In the genomic region with DNA sequence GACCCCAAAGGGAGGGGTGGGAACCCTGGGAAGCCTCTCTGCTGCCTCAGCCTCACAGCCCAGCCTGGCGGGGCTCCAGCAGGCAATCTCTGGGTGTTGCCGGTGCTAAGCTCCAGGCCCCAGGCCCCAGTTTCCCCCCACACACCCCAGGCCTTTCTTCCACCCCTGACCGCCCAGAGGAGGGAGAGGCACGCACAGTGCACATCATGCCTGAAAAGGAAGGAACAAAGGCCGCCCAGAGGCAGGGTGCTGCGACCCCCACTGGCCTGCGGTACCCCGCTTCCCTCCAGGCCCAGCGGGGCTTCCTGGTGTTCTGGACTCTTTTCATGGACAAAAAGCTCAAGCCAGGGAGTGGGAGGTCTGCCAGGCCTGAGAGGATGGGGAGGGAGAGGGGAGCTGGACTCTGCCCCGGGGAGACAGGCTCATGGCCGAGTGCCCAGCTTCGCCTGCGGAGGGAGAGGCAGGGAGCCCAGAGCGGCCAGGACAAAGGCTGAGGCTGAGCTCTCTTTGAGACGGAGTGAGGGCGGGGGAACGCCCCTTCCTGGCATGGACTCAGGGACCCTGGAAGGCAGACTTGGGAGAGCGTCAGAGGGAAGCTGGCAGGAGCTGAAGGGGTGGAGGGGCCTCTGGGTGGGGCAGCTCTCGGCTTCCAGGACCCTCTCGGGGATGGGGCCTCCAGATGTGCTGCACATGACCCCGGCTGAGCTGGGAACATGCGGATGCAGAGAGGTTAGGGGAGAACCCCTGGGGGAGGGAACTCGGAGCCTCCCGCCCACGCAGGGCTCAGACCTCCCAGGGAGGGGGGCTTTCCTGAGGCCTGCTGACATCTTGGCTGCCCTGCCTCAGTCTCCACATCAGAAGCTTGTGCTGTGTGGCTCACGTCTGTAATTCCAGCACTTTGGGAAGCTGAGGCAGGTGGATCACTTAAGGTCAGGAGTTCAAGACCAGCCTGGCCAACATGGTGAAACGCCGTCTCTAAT, we compare ENCODE assay signal across 1 cellular context.
TF ChIP-seq lines count a peak whose summit lies in the region.

No MANE protein-coding gene starts in this region.

TF ChIP-seq in HepG2, 621 proteins besides CTCF, POLR2A, EP300 and RAD21 (continued from another document and continues in another):
- TF ChIP-seq, protein P1, sequence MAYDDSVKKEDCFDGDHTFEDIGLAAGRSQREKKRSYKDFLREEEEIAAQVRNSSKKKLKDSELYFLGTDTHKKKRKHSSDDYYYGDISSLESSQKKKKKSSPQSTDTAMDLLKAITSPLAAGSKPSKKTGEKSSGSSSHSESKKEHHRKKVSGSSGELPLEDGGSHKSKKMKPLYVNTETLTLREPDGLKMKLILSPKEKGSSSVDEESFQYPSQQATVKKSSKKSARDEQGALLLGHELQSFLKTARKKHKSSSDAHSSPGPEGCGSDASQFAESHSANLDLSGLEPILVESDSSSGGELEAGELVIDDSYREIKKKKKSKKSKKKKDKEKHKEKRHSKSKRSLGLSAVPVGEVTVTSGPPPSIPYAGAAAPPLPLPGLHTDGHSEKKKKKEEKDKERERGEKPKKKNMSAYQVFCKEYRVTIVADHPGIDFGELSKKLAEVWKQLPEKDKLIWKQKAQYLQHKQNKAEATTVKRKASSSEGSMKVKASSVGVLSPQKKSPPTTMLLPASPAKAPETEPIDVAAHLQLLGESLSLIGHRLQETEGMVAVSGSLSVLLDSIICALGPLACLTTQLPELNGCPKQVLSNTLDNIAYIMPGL (CRISPR knock-in tag; IDR thresholded peaks at IDR 0.05; ENCODE audit: borderline replicate concordance in 1 of 2, low read depth in 1 of 2), result peak; percentile 47 to 70; a peak in 2 of 4 replicates
- TF ChIP-seq, protein P2, sequence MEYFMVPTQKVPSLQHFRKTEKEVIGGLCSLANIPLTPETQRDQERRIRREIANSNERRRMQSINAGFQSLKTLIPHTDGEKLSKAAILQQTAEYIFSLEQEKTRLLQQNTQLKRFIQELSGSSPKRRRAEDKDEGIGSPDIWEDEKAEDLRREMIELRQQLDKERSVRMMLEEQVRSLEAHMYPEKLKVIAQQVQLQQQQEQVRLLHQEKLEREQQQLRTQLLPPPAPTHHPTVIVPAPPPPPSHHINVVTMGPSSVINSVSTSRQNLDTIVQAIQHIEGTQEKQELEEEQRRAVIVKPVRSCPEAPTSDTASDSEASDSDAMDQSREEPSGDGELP (IDR thresholded peaks at IDR 0.05; ENCODE audit: borderline replicate concordance, low read depth), result no peak
- TF ChIP-seq ZMYM3 (CRISPR knock-in tag; IDR thresholded peaks at IDR 0.05) (0 out of 2 replicates have a peak, but pooled peaks have one; percentile 62), ZFP82 (CRISPR knock-in tag; IDR thresholded peaks at IDR 0.05; ENCODE audit: borderline replicate concordance) (no peak), SRY (CRISPR knock-in tag; IDR thresholded peaks at IDR 0.05) (0 out of 2 replicates have a peak, but pooled peaks have one; percentile 3), PITX1 (CRISPR knock-in tag; IDR thresholded peaks at IDR 0.05) (peak; percentile 59; the same call in 1 of the 2 replicates), ZNF530 (CRISPR knock-in tag; IDR thresholded peaks at IDR 0.05; ENCODE audit: low read depth) (no peak), MEF2D (CRISPR knock-in tag; IDR thresholded peaks at IDR 0.05) (no peak), ERF (CRISPR knock-in tag; IDR thresholded peaks at IDR 0.05) (peak; percentile 55), ARHGAP35 (CRISPR knock-in tag; IDR thresholded peaks at IDR 0.05; ENCODE audit: borderline replicate concordance) (no peak), NBN (conservative IDR thresholded peaks at IDR 0.05) (no peak), CCAR2 (optimal IDR thresholded peaks at IDR 0.05; ENCODE audit: low read depth, low read length) (no peak), GTF3A (CRISPR knock-in tag; conservative IDR thresholded peaks at IDR 0.05) (no peak), ZSCAN29 (CRISPR knock-in tag; conservative IDR thresholded peaks at IDR 0.05) (no peak), ARNT2 (CRISPR knock-in tag; IDR thresholded peaks at IDR 0.05; ENCODE audit: low read depth) (peak; percentile 28; the same call in 1 of the 2 replicates), ZNF317 (CRISPR knock-in tag; IDR thresholded peaks at IDR 0.05) (peak; percentile 83), ZNF44 (CRISPR knock-in tag; IDR thresholded peaks at IDR 0.05) (no peak), REPIN1 (CRISPR knock-in tag; IDR thresholded peaks at IDR 0.05; ENCODE audit: borderline replicate concordance, low read depth) (0 out of 2 replicates have a peak, but pooled peaks have one; percentile 67), ZNF550 (CRISPR knock-in tag; IDR thresholded peaks at IDR 0.05; ENCODE audit: borderline replicate concordance) (no peak), NAIF1 (CRISPR knock-in tag; IDR thresholded peaks at IDR 0.05; ENCODE audit: borderline replicate concordance) (no peak), PCBP1 (IDR thresholded peaks at IDR 0.05; ENCODE audit: borderline replicate concordance, low read depth, low read length) (peak; percentile 72), AGO2 (optimal IDR thresholded peaks at IDR 0.05; ENCODE audit: low read depth, low read length) (peak; percentile 14), KLF12 (CRISPR knock-in tag; IDR thresholded peaks at IDR 0.05; ENCODE audit: borderline replicate concordance) (peak; percentile 36; the same call in 1 of the 2 replicates), ZFP62 (CRISPR knock-in tag; IDR thresholded peaks at IDR 0.05) (no peak), ZNF484 (CRISPR knock-in tag; IDR thresholded peaks at IDR 0.05; ENCODE audit: borderline replicate concordance, low read depth) (no peak), KDM3A (CRISPR knock-in tag; IDR thresholded peaks at IDR 0.05; ENCODE audit: low read depth) (no peak; the same call in 1 of the 2 replicates), ZNF253 (CRISPR knock-in tag; IDR thresholded peaks at IDR 0.05; ENCODE audit: borderline replicate concordance) (no peak), ELF1 (CRISPR knock-in tag; IDR thresholded peaks at IDR 0.05) (no peak; the same call in 1 of the 2 replicates), TOE1 (CRISPR knock-in tag; IDR thresholded peaks at IDR 0.05) (no peak), KLF16 (CRISPR knock-in tag; IDR thresholded peaks at IDR 0.05) (no peak), HMGA1 (CRISPR knock-in tag; conservative IDR thresholded peaks at IDR 0.05) (no peak), JUN (CRISPR knock-in tag; IDR thresholded peaks at IDR 0.05) (no peak), TCF7 (IDR thresholded peaks at IDR 0.05; ENCODE audit: low read depth) (no peak), ZNF256 (CRISPR knock-in tag; conservative IDR thresholded peaks at IDR 0.05) (no peak; the same call in 1 of the 2 replicates), ARID2 (CRISPR knock-in tag; IDR thresholded peaks at IDR 0.05; ENCODE audit: borderline replicate concordance) (peak; percentile 62; the same call in 1 of the 2 replicates), AKAP8 (CRISPR knock-in tag; IDR thresholded peaks at IDR 0.05) (peak; percentile 82), ZNF564 (CRISPR knock-in tag; IDR thresholded peaks at IDR 0.05) (no peak)
- TF ChIP-seq, protein P3, sequence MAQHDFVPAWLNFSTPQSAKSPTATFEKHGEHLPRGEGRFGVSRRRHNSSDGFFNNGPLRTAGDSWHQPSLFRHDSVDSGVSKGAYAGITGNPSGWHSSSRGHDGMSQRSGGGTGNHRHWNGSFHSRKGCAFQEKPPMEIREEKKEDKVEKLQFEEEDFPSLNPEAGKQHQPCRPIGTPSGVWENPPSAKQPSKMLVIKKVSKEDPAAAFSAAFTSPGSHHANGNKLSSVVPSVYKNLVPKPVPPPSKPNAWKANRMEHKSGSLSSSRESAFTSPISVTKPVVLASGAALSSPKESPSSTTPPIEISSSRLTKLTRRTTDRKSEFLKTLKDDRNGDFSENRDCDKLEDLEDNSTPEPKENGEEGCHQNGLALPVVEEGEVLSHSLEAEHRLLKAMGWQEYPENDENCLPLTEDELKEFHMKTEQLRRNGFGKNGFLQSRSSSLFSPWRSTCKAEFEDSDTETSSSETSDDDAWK (CRISPR knock-in tag; IDR thresholded peaks at IDR 0.05), result no peak
- TF ChIP-seq, protein P4, sequence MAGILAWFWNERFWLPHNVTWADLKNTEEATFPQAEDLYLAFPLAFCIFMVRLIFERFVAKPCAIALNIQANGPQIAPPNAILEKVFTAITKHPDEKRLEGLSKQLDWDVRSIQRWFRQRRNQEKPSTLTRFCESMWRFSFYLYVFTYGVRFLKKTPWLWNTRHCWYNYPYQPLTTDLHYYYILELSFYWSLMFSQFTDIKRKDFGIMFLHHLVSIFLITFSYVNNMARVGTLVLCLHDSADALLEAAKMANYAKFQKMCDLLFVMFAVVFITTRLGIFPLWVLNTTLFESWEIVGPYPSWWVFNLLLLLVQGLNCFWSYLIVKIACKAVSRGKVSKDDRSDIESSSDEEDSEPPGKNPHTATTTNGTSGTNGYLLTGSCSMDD (CRISPR knock-in tag; IDR thresholded peaks at IDR 0.05), result no peak
- TF ChIP-seq, protein P5, sequence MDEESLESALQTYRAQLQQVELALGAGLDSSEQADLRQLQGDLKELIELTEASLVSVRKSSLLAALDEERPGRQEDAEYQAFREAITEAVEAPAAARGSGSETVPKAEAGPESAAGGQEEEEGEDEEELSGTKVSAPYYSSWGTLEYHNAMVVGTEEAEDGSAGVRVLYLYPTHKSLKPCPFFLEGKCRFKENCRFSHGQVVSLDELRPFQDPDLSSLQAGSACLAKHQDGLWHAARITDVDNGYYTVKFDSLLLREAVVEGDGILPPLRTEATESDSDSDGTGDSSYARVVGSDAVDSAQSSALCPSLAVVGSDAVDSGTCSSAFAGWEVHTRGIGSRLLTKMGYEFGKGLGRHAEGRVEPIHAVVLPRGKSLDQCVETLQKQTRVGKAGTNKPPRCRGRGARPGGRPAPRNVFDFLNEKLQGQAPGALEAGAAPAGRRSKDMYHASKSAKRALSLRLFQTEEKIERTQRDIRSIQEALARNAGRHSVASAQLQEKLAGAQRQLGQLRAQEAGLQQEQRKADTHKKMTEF (CRISPR knock-in tag; IDR thresholded peaks at IDR 0.05), result 0 out of 2 replicates have a peak, but pooled peaks have one; percentile 56
- TF ChIP-seq, protein P6, sequence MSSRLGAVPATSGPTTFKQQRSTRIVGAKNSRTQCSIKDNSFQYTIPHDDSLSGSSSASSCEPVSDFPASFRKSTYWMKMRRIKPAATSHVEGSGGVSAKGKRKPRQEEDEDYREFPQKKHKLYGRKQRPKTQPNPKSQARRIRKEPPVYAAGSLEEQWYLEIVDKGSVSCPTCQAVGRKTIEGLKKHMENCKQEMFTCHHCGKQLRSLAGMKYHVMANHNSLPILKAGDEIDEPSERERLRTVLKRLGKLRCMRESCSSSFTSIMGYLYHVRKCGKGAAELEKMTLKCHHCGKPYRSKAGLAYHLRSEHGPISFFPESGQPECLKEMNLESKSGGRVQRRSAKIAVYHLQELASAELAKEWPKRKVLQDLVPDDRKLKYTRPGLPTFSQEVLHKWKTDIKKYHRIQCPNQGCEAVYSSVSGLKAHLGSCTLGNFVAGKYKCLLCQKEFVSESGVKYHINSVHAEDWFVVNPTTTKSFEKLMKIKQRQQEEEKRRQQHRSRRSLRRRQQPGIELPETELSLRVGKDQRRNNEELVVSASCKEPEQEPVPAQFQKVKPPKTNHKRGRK (CRISPR knock-in tag; IDR thresholded peaks at IDR 0.05), result no peak
- TF ChIP-seq, protein P7, sequence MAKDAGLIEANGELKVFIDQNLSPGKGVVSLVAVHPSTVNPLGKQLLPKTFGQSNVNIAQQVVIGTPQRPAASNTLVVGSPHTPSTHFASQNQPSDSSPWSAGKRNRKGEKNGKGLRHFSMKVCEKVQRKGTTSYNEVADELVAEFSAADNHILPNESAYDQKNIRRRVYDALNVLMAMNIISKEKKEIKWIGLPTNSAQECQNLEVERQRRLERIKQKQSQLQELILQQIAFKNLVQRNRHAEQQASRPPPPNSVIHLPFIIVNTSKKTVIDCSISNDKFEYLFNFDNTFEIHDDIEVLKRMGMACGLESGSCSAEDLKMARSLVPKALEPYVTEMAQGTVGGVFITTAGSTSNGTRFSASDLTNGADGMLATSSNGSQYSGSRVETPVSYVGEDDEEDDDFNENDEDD (CRISPR knock-in tag; IDR thresholded peaks at IDR 0.05; ENCODE audit: borderline replicate concordance), result peak; percentile 57; the same call in 1 of the 2 replicates
- TF ChIP-seq, protein P8, sequence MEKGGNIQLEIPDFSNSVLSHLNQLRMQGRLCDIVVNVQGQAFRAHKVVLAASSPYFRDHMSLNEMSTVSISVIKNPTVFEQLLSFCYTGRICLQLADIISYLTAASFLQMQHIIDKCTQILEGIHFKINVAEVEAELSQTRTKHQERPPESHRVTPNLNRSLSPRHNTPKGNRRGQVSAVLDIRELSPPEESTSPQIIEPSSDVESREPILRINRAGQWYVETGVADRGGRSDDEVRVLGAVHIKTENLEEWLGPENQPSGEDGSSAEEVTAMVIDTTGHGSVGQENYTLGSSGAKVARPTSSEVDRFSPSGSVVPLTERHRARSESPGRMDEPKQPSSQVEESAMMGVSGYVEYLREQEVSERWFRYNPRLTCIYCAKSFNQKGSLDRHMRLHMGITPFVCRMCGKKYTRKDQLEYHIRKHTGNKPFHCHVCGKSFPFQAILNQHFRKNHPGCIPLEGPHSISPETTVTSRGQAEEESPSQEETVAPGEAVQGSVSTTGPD (CRISPR knock-in tag; IDR thresholded peaks at IDR 0.05), result no peak
- TF ChIP-seq, protein P9, sequence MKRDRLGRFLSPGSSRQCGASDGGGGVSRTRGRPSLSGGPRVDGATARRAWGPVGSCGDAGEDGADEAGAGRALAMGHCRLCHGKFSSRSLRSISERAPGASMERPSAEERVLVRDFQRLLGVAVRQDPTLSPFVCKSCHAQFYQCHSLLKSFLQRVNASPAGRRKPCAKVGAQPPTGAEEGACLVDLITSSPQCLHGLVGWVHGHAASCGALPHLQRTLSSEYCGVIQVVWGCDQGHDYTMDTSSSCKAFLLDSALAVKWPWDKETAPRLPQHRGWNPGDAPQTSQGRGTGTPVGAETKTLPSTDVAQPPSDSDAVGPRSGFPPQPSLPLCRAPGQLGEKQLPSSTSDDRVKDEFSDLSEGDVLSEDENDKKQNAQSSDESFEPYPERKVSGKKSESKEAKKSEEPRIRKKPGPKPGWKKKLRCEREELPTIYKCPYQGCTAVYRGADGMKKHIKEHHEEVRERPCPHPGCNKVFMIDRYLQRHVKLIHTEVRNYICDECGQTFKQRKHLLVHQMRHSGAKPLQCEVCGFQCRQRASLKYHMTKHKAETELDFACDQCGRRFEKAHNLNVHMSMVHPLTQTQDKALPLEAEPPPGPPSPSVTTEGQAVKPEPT (CRISPR knock-in tag; IDR thresholded peaks at IDR 0.05; ENCODE audit: low read depth), result no peak
- TF ChIP-seq, protein P10, sequence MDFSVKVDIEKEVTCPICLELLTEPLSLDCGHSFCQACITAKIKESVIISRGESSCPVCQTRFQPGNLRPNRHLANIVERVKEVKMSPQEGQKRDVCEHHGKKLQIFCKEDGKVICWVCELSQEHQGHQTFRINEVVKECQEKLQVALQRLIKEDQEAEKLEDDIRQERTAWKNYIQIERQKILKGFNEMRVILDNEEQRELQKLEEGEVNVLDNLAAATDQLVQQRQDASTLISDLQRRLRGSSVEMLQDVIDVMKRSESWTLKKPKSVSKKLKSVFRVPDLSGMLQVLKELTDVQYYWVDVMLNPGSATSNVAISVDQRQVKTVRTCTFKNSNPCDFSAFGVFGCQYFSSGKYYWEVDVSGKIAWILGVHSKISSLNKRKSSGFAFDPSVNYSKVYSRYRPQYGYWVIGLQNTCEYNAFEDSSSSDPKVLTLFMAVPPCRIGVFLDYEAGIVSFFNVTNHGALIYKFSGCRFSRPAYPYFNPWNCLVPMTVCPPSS (IDR thresholded peaks at IDR 0.05), result no peak
- TF ChIP-seq, protein P11, sequence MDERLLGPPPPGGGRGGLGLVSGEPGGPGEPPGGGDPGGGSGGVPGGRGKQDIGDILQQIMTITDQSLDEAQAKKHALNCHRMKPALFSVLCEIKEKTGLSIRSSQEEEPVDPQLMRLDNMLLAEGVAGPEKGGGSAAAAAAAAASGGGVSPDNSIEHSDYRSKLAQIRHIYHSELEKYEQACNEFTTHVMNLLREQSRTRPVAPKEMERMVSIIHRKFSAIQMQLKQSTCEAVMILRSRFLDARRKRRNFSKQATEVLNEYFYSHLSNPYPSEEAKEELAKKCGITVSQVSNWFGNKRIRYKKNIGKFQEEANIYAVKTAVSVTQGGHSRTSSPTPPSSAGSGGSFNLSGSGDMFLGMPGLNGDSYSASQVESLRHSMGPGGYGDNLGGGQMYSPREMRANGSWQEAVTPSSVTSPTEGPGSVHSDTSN (CRISPR knock-in tag; IDR thresholded peaks at IDR 0.05), result no peak
